Comparison of ENCODE assay signal across 1 cellular context in genomic region chr17:81193470-81194224, GRCh38.
A peak's percentile ranks its signal among the peaks of the same experiment; 100 is the strongest.
TF ChIP-seq lines count a peak whose summit lies in the region.

No MANE protein-coding gene starts in this region.

TF ChIP-seq in GM12878, 131 proteins besides CTCF, POLR2A, EP300 and RAD21:
- TF ChIP-seq PAX5 (IDR thresholded peaks at IDR 0.05; ENCODE audit: borderline replicate concordance, low read depth, low read length) (0 out of 2 replicates have a peak, but pooled peaks have one; percentile 51), ASH2L (IDR thresholded peaks at IDR 0.05; ENCODE audit: borderline replicate concordance, low read depth) (no peak)
